Comparison of ENCODE assay signal across 9 cellular contexts in genomic region chr1:156926175-156926574, GRCh38. TPM values are rescaled to one million over a fixed set of nuclear protein-coding genes. Genes with fewer than 3 reads are reported as not detected.
DNase-seq lines count a peak whose midpoint lies in the region; ATAC-seq and TF ChIP-seq lines count a peak whose summit lies in the region.
"Had no signal": no experiment of that assay in that cellular context is flagged by ENCODE, and none has a peak within 500 bp of the region (broad histone marks: within the 10 kb centered on the region; RNA-seq: fewer than 3 reads in every experiment).

No MANE protein-coding gene starts in this region.

- H3K4me2 ChIP-seq in smooth muscle cell = no peak overlapping the region

- intact Hi-C loops in colonic mucosa (cut with DNase I) = loop anchor here (5.0 to 10.0 kb wide), 2 partner anchors 34 to 131 kb away; partner anchors contain the start of gene PEAR1

- peaks cover 21% of the 10 kb centered on the region for H4K20me1 ChIP-seq in smooth muscle cell (ENCODE audit: low read depth)

- peaks cover 58% of the 10 kb centered on the region for H3K27me3 ChIP-seq in colonic mucosa
- peaks cover 88% of the 10 kb centered on the region for H3K27me3 ChIP-seq in smooth muscle cell (ENCODE audit: low read depth)

- H3K4me3 ChIP-seq in colonic mucosa (no peak overlapping the region), smooth muscle cell (no peak overlapping the region)

- WGBS in smooth muscle cell (ENCODE audit: low lambda C conversion rate) = 13% methylated on average over 3 of the region's 3 CpGs

- peak in 2 of 3 experiments; percentile 49 to 53 for DNase-seq in activated CD8-positive, alpha-beta memory T cell treated with anti-CD3 and anti-CD28 coated beads for 48 hours (ENCODE audit: low read depth in 2 of 3, low spot score in 2 of 3)
- no peak for DNase-seq in activated CD8-positive, alpha-beta memory T cell treated with anti-CD3 and anti-CD28 coated beads, Interleukin-2, amount 50 U/mL, for 4 hours
- DNase-seq in NCI-H345 treated with DMSO at 0.1 percent for 48 hours (lab: John Stamatoyannopoulos, UW; ENCODE audit: unreplicated experiment) = peak; percentile 63
- DNase-seq in colonic mucosa = peak; percentile 72
- DNase-seq in stimulated activated CD4-positive, alpha-beta T cell treated with anti-CD3 and anti-CD28 coated beads, TNF-alpha, amount 100 ng/mL, for 48 hours (ENCODE audit: low read depth in 3 of 3) = peak; percentile 14 to 58 (median 25)
- no peak for DNase-seq in SHP77 treated with DMSO at 0.1 percent for 48 hours (lab: John Stamatoyannopoulos, UW)
- no peak for DNase-seq in smooth muscle cell (lab: John Stamatoyannopoulos, UW; ENCODE audit: unreplicated experiment)
- DNase-seq: CD4-positive, CD25-positive, alpha-beta regulatory T cell had no signal

- TF ChIP-seq CTCF in colonic mucosa (IDR thresholded peaks at IDR 0.05) (no peak), smooth muscle cell (IDR thresholded peaks at IDR 0.05; ENCODE audit: borderline replicate concordance, insufficient read depth, poor library complexity, severe bottlenecking) (no peak)

- H3K36me3 ChIP-seq in colonic mucosa (no peaks in the 10 kb centered on the region), smooth muscle cell (ENCODE audit: low read depth) (no peaks in the 10 kb centered on the region)

- H3K79me2 ChIP-seq in smooth muscle cell (ENCODE audit: low read depth) = no peaks in the 10 kb centered on the region

- H3K9ac ChIP-seq in colonic mucosa (ENCODE audit: low read depth in 2 of 2, low read length in 2 of 2) = no peak overlapping the region
- H3K9ac ChIP-seq in smooth muscle cell (ENCODE audit: low read depth) = no peak overlapping the region

- no peak overlapping the region for H2AFZ ChIP-seq in smooth muscle cell (ENCODE audit: low read depth)

- H3K4me1 ChIP-seq in colonic mucosa = no peaks in the 10 kb centered on the region
- H3K4me1 ChIP-seq in smooth muscle cell (ENCODE audit: low read depth) = peaks cover 11% of the 10 kb centered on the region

- ATAC-seq in GM21367 (IDR thresholded peaks at IDR 0.05; ENCODE audit: unreplicated experiment) = no peak

- H3K27ac ChIP-seq in colonic mucosa (no peak overlapping the region), smooth muscle cell (ENCODE audit: low read depth) (no peak overlapping the region)

- no peaks in the 10 kb centered on the region for H3K9me3 ChIP-seq in colonic mucosa
- H3K9me3 ChIP-seq in smooth muscle cell (replicated peaks; ENCODE audit: low read depth) = no peaks in the 10 kb centered on the region

- H3F3A ChIP-seq in smooth muscle cell (ENCODE audit: low read depth) = peaks cover 4% of the 10 kb centered on the region

RNA-seq across cellular contexts. Expression of gene LRRC71, which starts 5.7 kb away (rescaled TPM):
- total RNA-seq in colonic mucosa (not detected), smooth muscle cell (not detected in 2 replicates)
- 0.33 TPM in 1 of 2 replicates, not detected in the other for polyA plus RNA-seq in smooth muscle cell
- total RNA-seq: CD4-positive, CD25-positive, alpha-beta regulatory T cell had no signal
- polyA plus RNA-seq: CD4-positive, CD25-positive, alpha-beta regulatory T cell had no signal

RNA-seq across cellular contexts. Expression of gene PEAR1, which starts 32.7 kb away (rescaled TPM):
- total RNA-seq in colonic mucosa (1 to 10 TPM; 2.5 to 3.5 TPM), smooth muscle cell (2.3 and 2.7 TPM in 2 replicates)
- polyA plus RNA-seq in smooth muscle cell = 3.7 and 4.4 TPM in 2 replicates
- polyA plus RNA-seq: CD4-positive, CD25-positive, alpha-beta regulatory T cell had no signal

Comparison
In these comparisons a context has a peak if more than half of its experiments do, and no peak if none do; other contexts are left out.
1. DNase-seq: peak in activated CD8-positive, alpha-beta memory T cell treated with anti-CD3 and anti-CD28 coated beads for 48 hours (2 of 3), NCI-H345 treated with DMSO at 0.1 percent for 48 hours (single experiment), colonic mucosa (single experiment) and stimulated activated CD4-positive, alpha-beta T cell treated with anti-CD3 and anti-CD28 coated beads, TNF-alpha, amount 100 ng/mL, for 48 hours (3 of 3); none in activated CD8-positive, alpha-beta memory T cell treated with anti-CD3 and anti-CD28 coated beads, Interleukin-2, amount 50 U/mL, for 4 hours (single experiment), SHP77 treated with DMSO at 0.1 percent for 48 hours (single experiment) and smooth muscle cell (single experiment).